Comparison of ENCODE assay signal across 8 cellular contexts in genomic region chr19:12295191-12295590, GRCh38. TPM values are rescaled to one million over a fixed set of nuclear protein-coding genes. Genes with fewer than 3 reads are reported as not detected.
DNase-seq lines count a peak whose midpoint lies in the region; ATAC-seq, FAIRE-seq and TF ChIP-seq lines count a peak whose summit lies in the region.

No MANE protein-coding gene starts in this region.

- ATAC-seq in GM19452 (IDR thresholded peaks at IDR 0.05; ENCODE audit: unreplicated experiment) (peak; percentile 8), heart left ventricle (peak in 1 of 4 donors; percentile 5), GM18861 (IDR thresholded peaks at IDR 0.05; ENCODE audit: unreplicated experiment) (no peak)

- H3K4me3 ChIP-seq in SJCRH30 (peak overlapping the region; percentile 85), heart left ventricle (peak overlapping the region; percentile 58 to 99 (median 92)), small intestine (ENCODE audit: low read depth in 1 of 2, low read length in 2 of 2) (peak overlapping the region; percentile 12 to 89)

- TF ChIP-seq CTCF in heart left ventricle (IDR thresholded peaks at IDR 0.05), result no peak

- in situ Hi-C loops in G401 (cut with HindIII; ENCODE audit: low sequenced_read_pairs), result no loop called here

- H3K27me3 ChIP-seq in SJCRH30 (no peaks in the 10 kb centered on the region), heart left ventricle (no peaks in the 10 kb centered on the region), small intestine (ENCODE audit: control insufficient read depth in 2 of 2, insufficient read depth in 2 of 2, low read length in 2 of 2) (no peaks in the 10 kb centered on the region)

- H3K36me3 ChIP-seq in SJCRH30 (peaks cover 8% of the 10 kb centered on the region), heart left ventricle (peaks cover 0 to 7% (median 0%) of the 10 kb centered on the region in 9 donors), small intestine (ENCODE audit: control insufficient read depth in 2 of 2, insufficient read depth in 2 of 2, low read length in 2 of 2) (no peaks in the 10 kb centered on the region)

- no peak for FAIRE-seq in small intestine (lab: Jason Lieb, UNC)

- intact Hi-C loops in heart left ventricle (cut with DNase I), result loop anchor here in 4 of 10 donors (2.0 to 10.0 kb wide), 4 partner anchors 37 to 130 kb away; partner anchors contain the start of genes ZNF136 (in 2 of the 4), ZNF563 (in 2 of the 4) and ZNF442 (in 1 of the 4)

- WGBS in heart left ventricle, 4 donors, result 46 to 78% (median 55%) methylated on average over 9 to 11 of the region's 11 CpGs
- WGBS in small intestine, 3 donors, result 47 to 49% (median 47%) methylated on average over 11 of the region's 11 CpGs

- no peak for DNase-seq in SJCRH30
- no peak for DNase-seq in heart left ventricle
- no peak for DNase-seq in small intestine
- DNase-seq in G401 (ENCODE audit: low spot score), result no peak
- DNase-seq in NCI-H2227 treated with DMSO at 0.1 percent for 48 hours (lab: John Stamatoyannopoulos, UW), result no peak
- DNase-seq in NCI-H82 (lab: John Stamatoyannopoulos, UW), result no peak

- no peaks in the 10 kb centered on the region for H3K4me1 ChIP-seq in SJCRH30
- peaks cover 0 to 37% (median 22%) of the 10 kb centered on the region in 12 donors for H3K4me1 ChIP-seq in heart left ventricle
- peaks cover 3 to 4% of the 10 kb centered on the region in 2 donors for H3K4me1 ChIP-seq in small intestine (ENCODE audit: control insufficient read depth in 2 of 2, insufficient read depth in 1 of 2, low read depth in 1 of 2, low read length in 1 of 2)

- H3K9me3 ChIP-seq in SJCRH30 (replicated peaks) (peaks cover 4% of the 10 kb centered on the region; the same call in 1 of the 2 replicates), heart left ventricle (no peaks in the 10 kb centered on the region), small intestine (ENCODE audit: control insufficient read depth, low read depth) (no peaks in the 10 kb centered on the region)

- H3K27ac ChIP-seq in SJCRH30, result no peak overlapping the region; the same call in 1 of the 2 replicates
- H3K27ac ChIP-seq in heart left ventricle, result peak overlapping the region in 11 of 12 donors; percentile 78 to 98 (median 96)
- peak overlapping the region; percentile 81 to 98 for H3K27ac ChIP-seq in small intestine (ENCODE audit: low read depth in 1 of 2, low read length in 1 of 2)

- TF ChIP-seq POLR2A in heart left ventricle (IDR thresholded peaks at IDR 0.05), result no peak

RNA-seq across cellular contexts. Expression of gene ZNF44, which starts 0.5 kb away (rescaled TPM):
- 8.6 and 8.7 TPM in 2 replicates for total RNA-seq in SJCRH30 (2014; rRNA removed; shearing (Covaris generic))
- total RNA-seq in heart left ventricle, result 10 to 100 TPM in 3 of 9 donors, 1 to 10 TPM in 6; 4.3 to 13.7 (median 9.5) TPM
- 1 to 10 TPM; 7.2 to 7.5 TPM for polyA plus RNA-seq in heart left ventricle
- 10 to 100 TPM in 1 of 3 donors, 1 to 10 TPM in 2; 6.4 to 15.0 (median 8.6) TPM for polyA plus RNA-seq in small intestine
- total RNA-seq in G401 (2014; rRNA removed; shearing (Covaris generic)), result 3.5 and 9.3 TPM in 2 replicates

RNA-seq across cellular contexts. Expression of gene ZNF563, which starts 38.2 kb away (rescaled TPM):
- 2.4 and 3.6 TPM in 2 replicates for total RNA-seq in SJCRH30 (2014; rRNA removed; shearing (Covaris generic))
- 1 to 10 TPM; 1.5 to 6.9 (median 3.8) TPM for total RNA-seq in heart left ventricle
- polyA plus RNA-seq in heart left ventricle (1 to 10 TPM; 1.9 to 2.8 TPM), small intestine (1 to 10 TPM in 1 of 3 donors, under 1 TPM in 2; 0.54 to 1.6 (median 0.67) TPM)
- total RNA-seq in G401 (2014; rRNA removed; shearing (Covaris generic)), result 0.14 and 0.18 TPM in 2 replicates
